3 cellular contexts compared by ENCODE assay signal in the genomic region with DNA sequence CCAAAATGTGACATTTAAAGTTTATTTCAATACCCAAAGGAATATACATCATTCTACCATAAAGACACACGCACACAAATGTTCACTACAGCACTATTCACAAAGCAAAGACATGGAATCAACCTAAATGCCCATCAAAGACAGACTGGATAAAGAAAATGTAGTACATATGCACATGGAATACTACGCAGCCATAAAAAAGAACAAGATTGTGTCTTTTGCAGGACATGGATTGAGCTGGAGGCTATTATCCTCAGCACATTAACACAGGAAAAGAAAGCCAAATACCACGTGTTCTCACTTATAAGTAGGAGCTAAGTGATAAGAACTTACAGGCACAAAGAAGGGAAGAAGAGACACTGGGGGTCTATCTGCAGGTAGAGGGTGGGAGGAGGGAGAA.
TF ChIP-seq lines count a peak whose summit lies in the region.

No MANE protein-coding gene starts in this region.

TF ChIP-seq in HepG2, 621 proteins besides CTCF, POLR2A, EP300 and RAD21 (continues in another document):
- TF ChIP-seq TBX3 (IDR thresholded peaks at IDR 0.05; ENCODE audit: borderline replicate concordance) (no peak), HBP1 (CRISPR knock-in tag; IDR thresholded peaks at IDR 0.05; ENCODE audit: low read depth) (no peak), ZNF18 (CRISPR knock-in tag; IDR thresholded peaks at IDR 0.05; ENCODE audit: insufficient replicate concordance) (no peak), ZNF850 (CRISPR knock-in tag; conservative IDR thresholded peaks at IDR 0.05) (no peak), DNMT3B (CRISPR knock-in tag; conservative IDR thresholded peaks at IDR 0.05) (no peak), CHD2 (IDR thresholded peaks at IDR 0.05; ENCODE audit: low read depth, low read length) (no peak), DNMT1 (CRISPR knock-in tag; IDR thresholded peaks at IDR 0.05) (no peak), ZBTB14 (CRISPR knock-in tag; IDR thresholded peaks at IDR 0.05) (no peak), ZNF678 (CRISPR knock-in tag; IDR thresholded peaks at IDR 0.05) (no peak), ZFX (CRISPR knock-in tag; IDR thresholded peaks at IDR 0.05; ENCODE audit: low read depth) (no peak), CAMTA2 (CRISPR knock-in tag; IDR thresholded peaks at IDR 0.05; ENCODE audit: borderline replicate concordance) (no peak), SMC3 (IDR thresholded peaks at IDR 0.05; ENCODE audit: low read length) (no peak), NFKB2 (CRISPR knock-in tag; IDR thresholded peaks at IDR 0.05; ENCODE audit: borderline replicate concordance) (no peak)
- TF ChIP-seq, protein P1, sequence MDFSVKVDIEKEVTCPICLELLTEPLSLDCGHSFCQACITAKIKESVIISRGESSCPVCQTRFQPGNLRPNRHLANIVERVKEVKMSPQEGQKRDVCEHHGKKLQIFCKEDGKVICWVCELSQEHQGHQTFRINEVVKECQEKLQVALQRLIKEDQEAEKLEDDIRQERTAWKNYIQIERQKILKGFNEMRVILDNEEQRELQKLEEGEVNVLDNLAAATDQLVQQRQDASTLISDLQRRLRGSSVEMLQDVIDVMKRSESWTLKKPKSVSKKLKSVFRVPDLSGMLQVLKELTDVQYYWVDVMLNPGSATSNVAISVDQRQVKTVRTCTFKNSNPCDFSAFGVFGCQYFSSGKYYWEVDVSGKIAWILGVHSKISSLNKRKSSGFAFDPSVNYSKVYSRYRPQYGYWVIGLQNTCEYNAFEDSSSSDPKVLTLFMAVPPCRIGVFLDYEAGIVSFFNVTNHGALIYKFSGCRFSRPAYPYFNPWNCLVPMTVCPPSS (IDR thresholded peaks at IDR 0.05), result no peak

TF ChIP-seq in K562, 482 proteins besides CTCF, POLR2A, EP300 and RAD21:
- TF ChIP-seq CBFA2T3 (IDR thresholded peaks at IDR 0.05) (no peak), XRCC4 (IDR thresholded peaks at IDR 0.05; ENCODE audit: extremely low read depth, insufficient read depth, insufficient read length) (no peak), TAF1 (IDR thresholded peaks at IDR 0.05; ENCODE audit: control insufficient read depth, extremely low read depth, insufficient read depth, low read length, severe bottlenecking) (no peak), ZNF146 (CRISPR knock-in tag; IDR thresholded peaks at IDR 0.05; ENCODE audit: unreplicated experiment) (peak; percentile 69), RBM25 (IDR thresholded peaks at IDR 0.05; ENCODE audit: low read depth, low read length, severe bottlenecking) (peak; percentile 3), MEF2D (tag; conservative IDR thresholded peaks at IDR 0.05; ENCODE audit: low read depth) (no peak)
- TF ChIP-seq, protein P2, sequence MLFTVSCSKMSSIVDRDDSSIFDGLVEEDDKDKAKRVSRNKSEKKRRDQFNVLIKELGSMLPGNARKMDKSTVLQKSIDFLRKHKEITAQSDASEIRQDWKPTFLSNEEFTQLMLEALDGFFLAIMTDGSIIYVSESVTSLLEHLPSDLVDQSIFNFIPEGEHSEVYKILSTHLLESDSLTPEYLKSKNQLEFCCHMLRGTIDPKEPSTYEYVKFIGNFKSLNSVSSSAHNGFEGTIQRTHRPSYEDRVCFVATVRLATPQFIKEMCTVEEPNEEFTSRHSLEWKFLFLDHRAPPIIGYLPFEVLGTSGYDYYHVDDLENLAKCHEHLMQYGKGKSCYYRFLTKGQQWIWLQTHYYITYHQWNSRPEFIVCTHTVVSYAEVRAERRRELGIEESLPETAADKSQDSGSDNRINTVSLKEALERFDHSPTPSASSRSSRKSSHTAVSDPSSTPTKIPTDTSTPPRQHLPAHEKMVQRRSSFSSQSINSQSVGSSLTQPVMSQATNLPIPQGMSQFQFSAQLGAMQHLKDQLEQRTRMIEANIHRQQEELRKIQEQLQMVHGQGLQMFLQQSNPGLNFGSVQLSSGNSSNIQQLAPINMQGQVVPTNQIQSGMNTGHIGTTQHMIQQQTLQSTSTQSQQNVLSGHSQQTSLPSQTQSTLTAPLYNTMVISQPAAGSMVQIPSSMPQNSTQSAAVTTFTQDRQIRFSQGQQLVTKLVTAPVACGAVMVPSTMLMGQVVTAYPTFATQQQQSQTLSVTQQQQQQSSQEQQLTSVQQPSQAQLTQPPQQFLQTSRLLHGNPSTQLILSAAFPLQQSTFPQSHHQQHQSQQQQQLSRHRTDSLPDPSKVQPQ (CRISPR knock-in tag; IDR thresholded peaks at IDR 0.05; ENCODE audit: borderline replicate concordance), result no peak

TF ChIP-seq in WTC11, 78 proteins besides CTCF, POLR2A, EP300 and RAD21:
- no peak for TF ChIP-seq ESRRA (CRISPR knock-in tag; IDR thresholded peaks at IDR 0.05; ENCODE audit: borderline replicate concordance)
- TF ChIP-seq ZBTB21 (CRISPR knock-in tag; IDR thresholded peaks at IDR 0.05; ENCODE audit: borderline replicate concordance), result no peak
- no peak for TF ChIP-seq ZSCAN18 (CRISPR knock-in tag; IDR thresholded peaks at IDR 0.05)
- TF ChIP-seq NFYB (CRISPR knock-in tag; conservative IDR thresholded peaks at IDR 0.05; ENCODE audit: low read depth), result no peak
- no peak for TF ChIP-seq AFF4 (CRISPR knock-in tag; IDR thresholded peaks at IDR 0.05; ENCODE audit: borderline replicate concordance)
- TF ChIP-seq EMX1 (CRISPR knock-in tag; IDR thresholded peaks at IDR 0.05), result no peak
- TF ChIP-seq NR2C2 (CRISPR knock-in tag; IDR thresholded peaks at IDR 0.05), result no peak
- TF ChIP-seq HMGA2 (CRISPR knock-in tag; IDR thresholded peaks at IDR 0.05), result no peak
- TF ChIP-seq MYBL2 (CRISPR knock-in tag; IDR thresholded peaks at IDR 0.05), result no peak
- no peak for TF ChIP-seq JUN (CRISPR knock-in tag; IDR thresholded peaks at IDR 0.05)
- no peak for TF ChIP-seq ZMAT4 (CRISPR knock-in tag; IDR thresholded peaks at IDR 0.05)
- TF ChIP-seq, protein P3, sequence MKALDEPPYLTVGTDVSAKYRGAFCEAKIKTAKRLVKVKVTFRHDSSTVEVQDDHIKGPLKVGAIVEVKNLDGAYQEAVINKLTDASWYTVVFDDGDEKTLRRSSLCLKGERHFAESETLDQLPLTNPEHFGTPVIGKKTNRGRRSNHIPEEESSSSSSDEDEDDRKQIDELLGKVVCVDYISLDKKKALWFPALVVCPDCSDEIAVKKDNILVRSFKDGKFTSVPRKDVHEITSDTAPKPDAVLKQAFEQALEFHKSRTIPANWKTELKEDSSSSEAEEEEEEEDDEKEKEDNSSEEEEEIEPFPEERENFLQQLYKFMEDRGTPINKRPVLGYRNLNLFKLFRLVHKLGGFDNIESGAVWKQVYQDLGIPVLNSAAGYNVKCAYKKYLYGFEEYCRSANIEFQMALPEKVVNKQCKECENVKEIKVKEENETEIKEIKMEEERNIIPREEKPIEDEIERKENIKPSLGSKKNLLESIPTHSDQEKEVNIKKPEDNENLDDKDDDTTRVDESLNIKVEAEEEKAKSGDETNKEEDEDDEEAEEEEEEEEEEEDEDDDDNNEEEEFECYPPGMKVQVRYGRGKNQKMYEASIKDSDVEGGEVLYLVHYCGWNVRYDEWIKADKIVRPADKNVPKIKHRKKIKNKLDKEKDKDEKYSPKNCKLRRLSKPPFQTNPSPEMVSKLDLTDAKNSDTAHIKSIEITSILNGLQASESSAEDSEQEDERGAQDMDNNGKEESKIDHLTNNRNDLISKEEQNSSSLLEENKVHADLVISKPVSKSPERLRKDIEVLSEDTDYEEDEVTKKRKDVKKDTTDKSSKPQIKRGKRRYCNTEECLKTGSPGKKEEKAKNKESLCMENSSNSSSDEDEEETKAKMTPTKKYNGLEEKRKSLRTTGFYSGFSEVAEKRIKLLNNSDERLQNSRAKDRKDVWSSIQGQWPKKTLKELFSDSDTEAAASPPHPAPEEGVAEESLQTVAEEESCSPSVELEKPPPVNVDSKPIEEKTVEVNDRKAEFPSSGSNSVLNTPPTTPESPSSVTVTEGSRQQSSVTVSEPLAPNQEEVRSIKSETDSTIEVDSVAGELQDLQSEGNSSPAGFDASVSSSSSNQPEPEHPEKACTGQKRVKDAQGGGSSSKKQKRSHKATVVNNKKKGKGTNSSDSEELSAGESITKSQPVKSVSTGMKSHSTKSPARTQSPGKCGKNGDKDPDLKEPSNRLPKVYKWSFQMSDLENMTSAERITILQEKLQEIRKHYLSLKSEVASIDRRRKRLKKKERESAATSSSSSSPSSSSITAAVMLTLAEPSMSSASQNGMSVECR (CRISPR knock-in tag; IDR thresholded peaks at IDR 0.05; ENCODE audit: borderline replicate concordance), result no peak
